Comparison of ENCODE assay signal across 24 cellular contexts in genomic region chr10:116069856-116070255, GRCh38.
"Had no signal": no experiment of that assay in that cellular context is flagged by ENCODE, and none has a peak within 500 bp of the region (broad histone marks: within the 10 kb centered on the region; RNA-seq: fewer than 3 reads in every experiment).

No MANE protein-coding gene starts in this region.

- H3K27ac ChIP-seq: dorsolateral prefrontal cortex, gastrocnemius medialis, lower lobe of right lung, ovary, psoas muscle, tibial artery had no signal

- DNase-seq: activated CD4-positive, alpha-beta T cell treated with anti-CD3 and anti-CD28 coated beads for 4 hours; activated CD4-positive, CD25-positive, alpha-beta regulatory T cell; activated CD8-positive, alpha-beta memory T cell treated with anti-CD3 and anti-CD28 coated beads, Interleukin-2, amount 10 ng/mL, durations not matched to agents 7 days and 5 days; activated CD8-positive, alpha-beta T cell treated with anti-CD3 and anti-CD28 coated beads for 36 hours; activated effector memory CD4-positive, alpha-beta T cell treated with anti-CD3 and anti-CD28 coated beads, Interleukin-2, amount 50 U/mL, for 16 hours; activated naive CD4-positive, alpha-beta T cell treated with anti-CD3 and anti-CD28 coated beads, Interleukin-2, amount 50 U/mL, for 16 hours; activated naive CD8-positive, alpha-beta T cell treated with anti-CD3 and anti-CD28 coated beads, Interleukin-2, amount 50 U/mL, for 24 hours; activated T-cell treated with anti-CD3 and anti-CD28 coated beads for 4 hours; dorsolateral prefrontal cortex; effector memory CD8-positive, alpha-beta T cell; gastrocnemius medialis; heart left ventricle; lower lobe of right lung; mesendoderm; natural killer cell; psoas muscle; stimulated activated CD4-positive, alpha-beta T cell treated with anti-CD3 and anti-CD28 coated beads, Interleukin-12 subunit alpha, Interleukin-12 subunit beta, amount 100 ng/mL, for 4 hours; SW 1271; T-helper 17 cell; tibial artery had no signal

- H3K27me3 Mint-ChIP-seq: activated CD8-positive, alpha-beta memory T cell treated with anti-CD3 and anti-CD28 coated beads, Interleukin-2, amount 10 ng/mL, durations not matched to agents 7 days and 5 days; activated CD8-positive, alpha-beta T cell treated with anti-CD3 and anti-CD28 coated beads for 36 hours; activated naive CD8-positive, alpha-beta T cell treated with anti-CD3 and anti-CD28 coated beads, Interleukin-2, amount 50 U/mL, for 24 hours; effector memory CD8-positive, alpha-beta T cell; stimulated activated naive CD8-positive, alpha-beta T cell treated with anti-CD3 and anti-CD28 coated beads, Interleukin-15, Interleukin-2, amounts not matched to agents 100 ng/mL and 50 ng/mL, for 24 hours had no signal

- H3K4me1 ChIP-seq: heart left ventricle, lower lobe of right lung, psoas muscle, tibial artery had no signal

- H3K9me3 Mint-ChIP-seq: activated CD8-positive, alpha-beta T cell treated with anti-CD3 and anti-CD28 coated beads for 36 hours; activated naive CD8-positive, alpha-beta T cell treated with anti-CD3 and anti-CD28 coated beads, Interleukin-2, amount 50 U/mL, for 24 hours; effector memory CD8-positive, alpha-beta T cell; natural killer cell; stimulated activated naive CD8-positive, alpha-beta T cell treated with anti-CD3 and anti-CD28 coated beads, Interleukin-15, Interleukin-2, amounts not matched to agents 100 ng/mL and 50 ng/mL, for 24 hours had no signal

- H3K36me3 ChIP-seq: gastrocnemius medialis, heart left ventricle, lower lobe of right lung, ovary, tibial artery had no signal

- H3K4me3 ChIP-seq: dorsolateral prefrontal cortex, esophagus muscularis mucosa, gastrocnemius medialis, heart left ventricle, lower lobe of right lung, ovary, psoas muscle, tibial artery had no signal

- H3K27ac Mint-ChIP-seq: activated CD8-positive, alpha-beta memory T cell treated with anti-CD3 and anti-CD28 coated beads, Interleukin-2, amount 10 ng/mL, durations not matched to agents 7 days and 5 days; activated CD8-positive, alpha-beta T cell treated with anti-CD3 and anti-CD28 coated beads for 36 hours; activated naive CD8-positive, alpha-beta T cell treated with anti-CD3 and anti-CD28 coated beads, Interleukin-2, amount 50 U/mL, for 24 hours; effector memory CD8-positive, alpha-beta T cell; natural killer cell; stimulated activated naive CD8-positive, alpha-beta T cell treated with anti-CD3 and anti-CD28 coated beads, Interleukin-15, Interleukin-2, amounts not matched to agents 100 ng/mL and 50 ng/mL, for 24 hours; T-helper 17 cell had no signal

- H3K27me3 ChIP-seq: esophagus muscularis mucosa, gastrocnemius medialis, heart left ventricle, ovary, tibial artery had no signal

- ATAC-seq: activated CD8-positive, alpha-beta memory T cell treated with anti-CD3 and anti-CD28 coated beads, Interleukin-2, amount 10 ng/mL, durations not matched to agents 7 days and 5 days; activated CD8-positive, alpha-beta T cell treated with anti-CD3 and anti-CD28 coated beads for 36 hours; activated naive CD8-positive, alpha-beta T cell treated with anti-CD3 and anti-CD28 coated beads, Interleukin-2, amount 50 U/mL, for 24 hours; effector memory CD8-positive, alpha-beta T cell; gastrocnemius medialis; heart left ventricle; lower lobe of right lung; natural killer cell; psoas muscle; T-helper 17 cell had no signal

- H3K4me3 Mint-ChIP-seq: activated CD8-positive, alpha-beta memory T cell treated with anti-CD3 and anti-CD28 coated beads, Interleukin-2, amount 10 ng/mL, durations not matched to agents 7 days and 5 days; activated CD8-positive, alpha-beta T cell treated with anti-CD3 and anti-CD28 coated beads for 36 hours; activated naive CD8-positive, alpha-beta T cell treated with anti-CD3 and anti-CD28 coated beads, Interleukin-2, amount 50 U/mL, for 24 hours; brain; effector memory CD8-positive, alpha-beta T cell; natural killer cell; stimulated activated naive CD8-positive, alpha-beta T cell treated with anti-CD3 and anti-CD28 coated beads, Interleukin-15, Interleukin-2, amounts not matched to agents 100 ng/mL and 50 ng/mL, for 24 hours; T-helper 17 cell had no signal

- H3K36me3 Mint-ChIP-seq: activated CD8-positive, alpha-beta memory T cell treated with anti-CD3 and anti-CD28 coated beads, Interleukin-2, amount 10 ng/mL, durations not matched to agents 7 days and 5 days; brain; natural killer cell had no signal

- H3K4me1 Mint-ChIP-seq: activated CD8-positive, alpha-beta memory T cell treated with anti-CD3 and anti-CD28 coated beads, Interleukin-2, amount 10 ng/mL, durations not matched to agents 7 days and 5 days; activated naive CD8-positive, alpha-beta T cell treated with anti-CD3 and anti-CD28 coated beads, Interleukin-2, amount 50 U/mL, for 24 hours; natural killer cell; T-helper 17 cell had no signal

- H3K9me3 ChIP-seq: esophagus muscularis mucosa, gastrocnemius medialis, heart left ventricle, lower lobe of right lung, ovary, psoas muscle, tibial artery had no signal
